In the genomic region with DNA sequence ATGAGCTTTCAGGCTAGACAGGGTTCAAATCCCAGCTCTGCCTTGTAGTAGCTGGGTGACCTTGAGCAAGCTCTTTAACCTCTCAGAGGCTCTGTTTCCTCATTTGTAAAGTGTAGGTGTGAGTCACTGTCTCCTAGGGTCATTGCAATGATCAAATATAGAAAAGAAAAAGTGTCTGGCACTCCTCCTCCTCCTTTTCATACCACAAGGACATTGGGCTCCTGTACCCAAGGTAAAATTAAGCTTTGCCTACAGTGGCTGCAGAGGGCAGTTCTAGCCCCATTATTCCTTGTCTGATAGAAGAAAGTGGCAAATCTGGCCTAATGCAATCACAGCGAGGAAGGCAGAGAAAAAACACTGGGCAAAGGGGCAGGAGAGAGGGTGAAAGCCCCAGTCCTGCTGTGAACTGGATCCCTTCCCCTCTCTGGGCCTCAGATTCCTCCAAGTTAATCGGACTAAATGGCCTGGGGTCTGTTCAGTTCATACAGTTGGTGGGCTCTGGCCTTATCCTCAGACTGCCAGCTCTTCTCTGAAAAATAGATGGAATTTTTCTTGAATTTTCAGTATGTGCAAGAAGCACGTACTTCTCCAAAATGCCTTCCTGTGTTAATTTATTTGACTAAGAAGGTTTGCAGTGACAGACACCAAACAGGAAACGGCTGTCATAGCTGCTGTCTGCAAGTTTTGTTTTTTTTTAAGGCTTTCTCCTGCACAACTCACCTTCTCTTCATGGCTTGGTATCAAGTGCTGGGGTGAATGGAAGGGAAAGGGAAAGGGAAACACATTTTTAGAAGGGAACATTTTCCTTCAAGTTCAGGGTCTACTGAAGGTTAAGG, we compare ENCODE assay signal across 10 cellular contexts. TPM values are rescaled to one million over a fixed set of nuclear protein-coding genes. Genes with fewer than 3 reads are reported as not detected.
A peak's percentile ranks its signal among the peaks of the same experiment; 100 is the strongest.
DNase-seq lines count a peak whose midpoint lies in the region; ATAC-seq and TF ChIP-seq lines count a peak whose summit lies in the region.
"Had no signal": no experiment of that assay in that cellular context is flagged by ENCODE, and none has a peak within 500 bp of the region (broad histone marks: within the 10 kb centered on the region; RNA-seq: fewer than 3 reads in every experiment).

No MANE protein-coding gene starts in this region.

- H3K4me3 ChIP-seq in MM.1S (ENCODE audit: low read length): no peak overlapping the region
- H3K4me3 ChIP-seq: lung had no signal

- H3K9ac ChIP-seq in MM.1S (ENCODE audit: low read length): peak overlapping the region; percentile 22; the same call in 1 of the 2 replicates

- H3F3A ChIP-seq in MM.1S (ENCODE audit: insufficient read depth, low read length): peaks cover 21% of the 10 kb centered on the region

- no peaks in the 10 kb centered on the region for H3K9me3 ChIP-seq in MM.1S (replicated peaks; ENCODE audit: insufficient read depth, low read length)

- H3K79me2 ChIP-seq in MM.1S (ENCODE audit: low read length): no peaks in the 10 kb centered on the region

- H3K27ac ChIP-seq in MM.1S (ENCODE audit: low read length): peak overlapping the region; percentile 70

- TF ChIP-seq CTCF in MM.1S (IDR thresholded peaks at IDR 0.05; ENCODE audit: low read length): no peak

- H2AFZ ChIP-seq in MM.1S (ENCODE audit: low read length): 0 out of 2 replicates have a peak overlapping the region, but pooled peaks have one; percentile 6

- peak; percentile 25 for DNase-seq in GF-D8 (lab: John Stamatoyannopoulos, UW)
- DNase-seq in MM.1S: peak; percentile 30
- no peak for DNase-seq in NCI-H146 (lab: John Stamatoyannopoulos, UW)
- DNase-seq in DMS79 treated with DMSO at 0.1 percent for 48 hours (lab: John Stamatoyannopoulos, UW): no peak
- no peak for DNase-seq in NCI-H1105 (lab: John Stamatoyannopoulos, UW)
- no peak for DNase-seq in activated CD4-positive, CD25-positive, alpha-beta regulatory T cell (lab: John Stamatoyannopoulos, UW)
- DNase-seq: aorta had no signal

- H3K27me3 ChIP-seq in MM.1S (replicated peaks; ENCODE audit: insufficient read depth, low read length): no peaks in the 10 kb centered on the region

- no peaks in the 10 kb centered on the region for H3K36me3 ChIP-seq in MM.1S (replicated peaks; ENCODE audit: insufficient read depth, low read length)

- peak overlapping the region; percentile 29; the same call in 1 of the 2 replicates for H3K4me2 ChIP-seq in MM.1S (ENCODE audit: low read depth, low read length)

- peak; percentile 55 for ATAC-seq in GM21423 (IDR thresholded peaks at IDR 0.05; ENCODE audit: unreplicated experiment)
- peak; percentile 39 for ATAC-seq in esophagus mucosa

- H3K9me2 ChIP-seq in MM.1S (replicated peaks; ENCODE audit: insufficient read depth, low read length): no peaks in the 10 kb centered on the region

- no peaks in the 10 kb centered on the region for H4K20me1 ChIP-seq in MM.1S (ENCODE audit: insufficient read depth, low read length)

- H3K4me1 ChIP-seq in MM.1S (ENCODE audit: low read length): peaks cover 48% of the 10 kb centered on the region

RNA-seq across cellular contexts. Expression of a gene that starts 35.3 kb away (rescaled TPM):
- total RNA-seq in esophagus mucosa: 5.5 TPM

Comparison
In these comparisons a context has a peak if more than half of its experiments do, and no peak if none do; other contexts are left out.
1. DNase-seq: peak in GF-D8 (single experiment) and MM.1S (single experiment); none in NCI-H146 (single experiment), DMS79 treated with DMSO at 0.1 percent for 48 hours (single experiment), NCI-H1105 (single experiment) and activated CD4-positive, CD25-positive, alpha-beta regulatory T cell (0 of 4).